28 cellular contexts compared by ENCODE assay signal in the genomic region with DNA sequence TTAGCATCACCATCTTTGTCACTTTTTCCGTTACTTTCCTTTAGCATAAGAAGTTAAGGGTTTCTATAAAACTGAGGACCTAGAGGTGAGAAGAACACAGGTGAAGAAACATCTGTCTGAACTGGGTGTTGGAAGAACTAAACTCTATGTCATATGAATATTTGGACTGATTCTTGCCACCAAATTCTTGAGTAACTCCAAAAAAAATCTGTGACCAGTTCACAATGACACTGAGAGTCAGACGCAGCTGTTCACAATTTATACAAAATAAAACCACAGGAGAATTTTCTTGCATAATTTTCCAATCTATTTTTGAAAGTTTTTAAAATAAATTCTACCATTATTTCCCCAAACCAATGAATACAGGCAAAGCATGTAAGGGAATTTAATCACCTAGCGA.
"Had no signal": no experiment of that assay in that cellular context is flagged by ENCODE, and none has a peak within 500 bp of the region (broad histone marks: within the 10 kb centered on the region; RNA-seq: fewer than 3 reads in every experiment).

No MANE protein-coding gene starts in this region.

- H3K27ac Mint-ChIP-seq: activated CD8-positive, alpha-beta T cell treated with anti-CD3 and anti-CD28 coated beads for 36 hours; activated naive CD4-positive, alpha-beta T cell treated with anti-CD3 and anti-CD28 coated beads, Interleukin-2, amount 50 U/mL, for 72 hours; activated T-helper 2 cell treated with anti-CD3 and anti-CD28 coated beads, Interferon-gamma antibody, Interleukin-2, Interleukin-4, amounts not matched to agents 10 μg/mL and 5 μg/mL and 100 μg/mL, durations not matched to agents 14 hours and 24 hours and 36 hours; dendritic cell treated with granulocyte-macrophage colony-stimulating factor and Interleukin-4, amounts not matched to agents 40 ng/mL and 50 ng/mL, for 4 days; endodermal cell; memory B cell; natural killer cell; stimulated activated effector memory CD8-positive, alpha-beta T cell treated with anti-CD3 and anti-CD28 coated beads, Interleukin-12 subunit alpha, Interleukin-12 subunit beta, amount 100 ng/mL, for 72 hours; stimulated activated naive CD8-positive, alpha-beta T cell treated with anti-CD3 and anti-CD28 coated beads, Interleukin-15, Interleukin-2, amounts not matched to agents 100 ng/mL and 50 ng/mL, for 24 hours; T-helper 1 cell treated with Interleukin-12 subunit alpha and Interleukin-12 subunit beta and Interleukin-4 antibody, amounts not matched to agents 30 μg/mL and 1 μg/mL, for 36 hours had no signal

- DNase-seq: activated CD4-positive, alpha-beta T cell treated with anti-CD3 and anti-CD28 coated beads for 1 hour; activated CD4-positive, alpha-beta T cell treated with anti-CD3 and anti-CD28 coated beads, Interleukin-2, amount 50 U/mL, for 1 hour; activated CD8-positive, alpha-beta T cell treated with anti-CD3 and anti-CD28 coated beads for 36 hours; activated T-cell treated with anti-CD3 and anti-CD28 coated beads, Interleukin-2, amount 50 U/mL, for 48 hours; endodermal cell; foreskin melanocyte; islet precursor cell; midbrain; natural killer cell; right cardiac atrium; stimulated activated CD4-positive, alpha-beta T cell treated with anti-CD3 and anti-CD28 coated beads, Interleukin-12 subunit alpha, Interleukin-12 subunit beta, amount 100 ng/mL, for 4 hours; stimulated activated CD4-positive, alpha-beta T cell treated with anti-CD3 and anti-CD28 coated beads, Interleukin-4, amount 100 ng/mL, for 24 hours; SW 1271; T-helper 9 cell; trophoblast cell; uterus had no signal

- H3K4me1 Mint-ChIP-seq: central memory CD8-positive, alpha-beta T cell; memory B cell; natural killer cell; stimulated activated effector memory CD8-positive, alpha-beta T cell treated with anti-CD3 and anti-CD28 coated beads, Interleukin-12 subunit alpha, Interleukin-12 subunit beta, amount 100 ng/mL, for 72 hours had no signal

- ATAC-seq: activated CD8-positive, alpha-beta T cell treated with anti-CD3 and anti-CD28 coated beads for 36 hours; activated naive CD4-positive, alpha-beta T cell treated with anti-CD3 and anti-CD28 coated beads, Interleukin-2, amount 50 U/mL, for 72 hours; esophagus mucosa; natural killer cell; stimulated activated effector memory CD8-positive, alpha-beta T cell treated with anti-CD3 and anti-CD28 coated beads, Interleukin-12 subunit alpha, Interleukin-12 subunit beta, amount 100 ng/mL, for 72 hours had no signal

- H3K27me3 ChIP-seq: hepatocyte, uterus had no signal

- H3K9me3 Mint-ChIP-seq: activated CD8-positive, alpha-beta T cell treated with anti-CD3 and anti-CD28 coated beads for 36 hours; activated naive CD4-positive, alpha-beta T cell treated with anti-CD3 and anti-CD28 coated beads, Interleukin-2, amount 50 U/mL, for 72 hours; activated T-helper 2 cell treated with anti-CD3 and anti-CD28 coated beads, Interferon-gamma antibody, Interleukin-2, Interleukin-4, amounts not matched to agents 10 μg/mL and 5 μg/mL and 100 μg/mL, durations not matched to agents 14 hours and 24 hours and 36 hours; central memory CD8-positive, alpha-beta T cell; dendritic cell treated with granulocyte-macrophage colony-stimulating factor and Interleukin-4, amounts not matched to agents 40 ng/mL and 50 ng/mL, for 4 days; endodermal cell; memory B cell; natural killer cell; stimulated activated effector memory CD8-positive, alpha-beta T cell treated with anti-CD3 and anti-CD28 coated beads, Interleukin-12 subunit alpha, Interleukin-12 subunit beta, amount 100 ng/mL, for 72 hours; stimulated activated naive CD8-positive, alpha-beta T cell treated with anti-CD3 and anti-CD28 coated beads, Interleukin-15, Interleukin-2, amounts not matched to agents 100 ng/mL and 50 ng/mL, for 24 hours; T-helper 1 cell treated with Interleukin-12 subunit alpha and Interleukin-12 subunit beta and Interleukin-4 antibody, amounts not matched to agents 30 μg/mL and 1 μg/mL, for 36 hours had no signal

- H3K36me3 ChIP-seq: thoracic aorta, uterus had no signal

- H3K27me3 Mint-ChIP-seq: central memory CD8-positive, alpha-beta T cell; dendritic cell treated with granulocyte-macrophage colony-stimulating factor and Interleukin-4, amounts not matched to agents 40 ng/mL and 50 ng/mL, for 4 days; stimulated activated naive CD8-positive, alpha-beta T cell treated with anti-CD3 and anti-CD28 coated beads, Interleukin-15, Interleukin-2, amounts not matched to agents 100 ng/mL and 50 ng/mL, for 24 hours had no signal

- H3K36me3 Mint-ChIP-seq: activated naive CD4-positive, alpha-beta T cell treated with anti-CD3 and anti-CD28 coated beads, Interleukin-2, amount 50 U/mL, for 72 hours; memory B cell; natural killer cell; stimulated activated effector memory CD8-positive, alpha-beta T cell treated with anti-CD3 and anti-CD28 coated beads, Interleukin-12 subunit alpha, Interleukin-12 subunit beta, amount 100 ng/mL, for 72 hours had no signal

- H3K27ac ChIP-seq: hepatocyte, thoracic aorta, uterus had no signal

- H3K4me1 ChIP-seq: uterus had no signal

- H3K4me3 Mint-ChIP-seq: activated CD8-positive, alpha-beta T cell treated with anti-CD3 and anti-CD28 coated beads for 36 hours; central memory CD8-positive, alpha-beta T cell; dendritic cell treated with granulocyte-macrophage colony-stimulating factor and Interleukin-4, amounts not matched to agents 40 ng/mL and 50 ng/mL, for 4 days; endodermal cell; memory B cell; natural killer cell; stimulated activated effector memory CD8-positive, alpha-beta T cell treated with anti-CD3 and anti-CD28 coated beads, Interleukin-12 subunit alpha, Interleukin-12 subunit beta, amount 100 ng/mL, for 72 hours; stimulated activated naive CD8-positive, alpha-beta T cell treated with anti-CD3 and anti-CD28 coated beads, Interleukin-15, Interleukin-2, amounts not matched to agents 100 ng/mL and 50 ng/mL, for 24 hours; T-helper 1 cell treated with Interleukin-12 subunit alpha and Interleukin-12 subunit beta and Interleukin-4 antibody, amounts not matched to agents 30 μg/mL and 1 μg/mL, for 36 hours had no signal

- H3K79me2 ChIP-seq: hepatocyte had no signal

- H3K4me3 ChIP-seq: hepatocyte, skin epidermis, thoracic aorta, uterus had no signal

- H2AFZ ChIP-seq: hepatocyte had no signal

- H3K9me3 ChIP-seq: thoracic aorta, uterus had no signal

- H3K4me2 ChIP-seq: hepatocyte had no signal
